ENCODE assay signal across 10 cellular contexts in genomic region chr22:37501610-37502341, GRCh38. TPM values are rescaled to one million over a fixed set of nuclear protein-coding genes. Genes with fewer than 3 reads are reported as not detected.
A peak's percentile ranks its signal among the peaks of the same experiment; 100 is the strongest.
DNase-seq lines count a peak whose midpoint lies in the region; ATAC-seq, FAIRE-seq and TF ChIP-seq lines count a peak whose summit lies in the region.
"Had no signal": no experiment of that assay in that cellular context is flagged by ENCODE, and none has a peak within 500 bp of the region (broad histone marks: within the 10 kb centered on the region; RNA-seq: fewer than 3 reads in every experiment).

No MANE protein-coding gene starts in this region.

- no peaks in the 10 kb centered on the region for H3K36me3 Mint-ChIP-seq in activated T-cell treated with anti-CD3 and anti-CD28 coated beads, Interleukin-2, amount 50 U/mL, for 24 hours (ENCODE audit: low read depth)

- H3K36me3 ChIP-seq in duodenal mucosa (ENCODE audit: control insufficient read depth in 1 of 2, insufficient read depth in 2 of 2, low read length in 2 of 2): peaks cover 20 to 48% of the 10 kb centered on the region in 2 donors
- H3K36me3 ChIP-seq in mucosa of rectum (ENCODE audit: control insufficient read depth in 2 of 2, insufficient read depth in 2 of 2, low read length in 2 of 2): peaks cover 14 to 21% of the 10 kb centered on the region in 2 donors

- H3K27me3 ChIP-seq in duodenal mucosa (ENCODE audit: control insufficient read depth in 1 of 2, insufficient read depth in 2 of 2, low read length in 2 of 2) (peaks cover 0 to 4% of the 10 kb centered on the region in 2 donors), mucosa of rectum (ENCODE audit: control insufficient read depth in 2 of 2, insufficient read depth in 2 of 2, low read length in 2 of 2) (no peaks in the 10 kb centered on the region)

- H3K4me3 ChIP-seq in duodenal mucosa (ENCODE audit: low read depth in 1 of 2, low read length in 2 of 2) (peak overlapping the region; percentile 43 to 48), mucosa of rectum (ENCODE audit: low read length in 2 of 2) (peak overlapping the region; percentile 62 to 63)

- H3K9ac ChIP-seq in duodenal mucosa (ENCODE audit: low read depth in 1 of 2, low read length in 2 of 2) (peak overlapping the region; percentile 70 to 75), mucosa of rectum (ENCODE audit: low read depth in 1 of 2, low read length in 2 of 2) (peak overlapping the region; percentile 84 to 88)

- no peaks in the 10 kb centered on the region for H3K9me3 Mint-ChIP-seq in activated T-cell treated with anti-CD3 and anti-CD28 coated beads, Interleukin-2, amount 50 U/mL, for 24 hours

- peaks cover 59 to 68% of the 10 kb centered on the region in 2 donors for H3K4me1 ChIP-seq in duodenal mucosa (ENCODE audit: control insufficient read depth in 1 of 2, insufficient read depth in 2 of 2, low read length in 2 of 2)
- H3K4me1 ChIP-seq in mucosa of rectum (ENCODE audit: control insufficient read depth in 2 of 2, insufficient read depth in 2 of 2, low read length in 2 of 2): peaks cover 57 to 62% of the 10 kb centered on the region in 2 donors

- DNase-seq in AG09319 (ENCODE audit: extremely low read depth, low read depth) (peak; percentile 49), NCI-H146 (lab: John Stamatoyannopoulos, UW) (peak; percentile 80), frontal cortex (ENCODE audit: low spot score in 2 of 2) (no peak)
- DNase-seq in activated T-cell treated with anti-CD3 and anti-CD28 coated beads, Interleukin-2, amount 50 U/mL, for 24 hours: no peak
- DNase-seq: T-helper 9 cell had no signal

- H3K27me3 Mint-ChIP-seq in activated T-cell treated with anti-CD3 and anti-CD28 coated beads, Interleukin-2, amount 50 U/mL, for 24 hours: no peaks in the 10 kb centered on the region

- peaks cover 17% of the 10 kb centered on the region for H3K4me1 Mint-ChIP-seq in activated T-cell treated with anti-CD3 and anti-CD28 coated beads, Interleukin-2, amount 50 U/mL, for 24 hours (ENCODE audit: low read depth)

- no peak for FAIRE-seq in frontal cortex (lab: Jason Lieb, UNC)
- FAIRE-seq: GM18507 had no signal

- ATAC-seq in GM21526 (IDR thresholded peaks at IDR 0.05; ENCODE audit: low FRiP score, unreplicated experiment) (no peak), HG03354 (IDR thresholded peaks at IDR 0.05; ENCODE audit: poor library complexity, severe bottlenecking, unreplicated experiment) (no peak)

- no peaks in the 10 kb centered on the region for H3K9me3 ChIP-seq in duodenal mucosa (ENCODE audit: control insufficient read depth in 1 of 2, low read length in 2 of 2)
- no peaks in the 10 kb centered on the region for H3K9me3 ChIP-seq in mucosa of rectum (ENCODE audit: control insufficient read depth in 2 of 2, low read length in 2 of 2)

- no peak overlapping the region for H3K4me3 Mint-ChIP-seq in activated T-cell treated with anti-CD3 and anti-CD28 coated beads, Interleukin-2, amount 50 U/mL, for 24 hours

- H3K27ac Mint-ChIP-seq in activated T-cell treated with anti-CD3 and anti-CD28 coated beads, Interleukin-2, amount 50 U/mL, for 24 hours: no peak overlapping the region

- no peak for TF ChIP-seq CTCF in AG09319 (IDR thresholded peaks at IDR 0.05; ENCODE audit: low read depth, low read length)

- H3K27ac ChIP-seq in duodenal mucosa (ENCODE audit: low read depth, low read length) (peak overlapping the region; percentile 98), mucosa of rectum (ENCODE audit: low read depth in 2 of 2, low read length in 2 of 2) (peak overlapping the region; percentile 100)

RNA-seq across cellular contexts. Expression of gene MFNG, which starts 15.6 kb away (rescaled TPM):
- 1.6 TPM for total RNA-seq in frontal cortex

RNA-seq across cellular contexts. Expression of gene CARD10, which starts 17.4 kb away (rescaled TPM):
- total RNA-seq in frontal cortex: 4.1 TPM

RNA-seq across cellular contexts. Expression of gene CDC42EP1, which starts 58.5 kb away (rescaled TPM):
- total RNA-seq in frontal cortex: 1.6 TPM

Comparison
In these comparisons a context has a peak if more than half of its experiments do, and no peak if none do; other contexts are left out.
1. DNase-seq: peak in AG09319 (single experiment) and NCI-H146 (single experiment); none in activated T-cell treated with anti-CD3 and anti-CD28 coated beads, Interleukin-2, amount 50 U/mL, for 24 hours (single experiment) and frontal cortex (0 of 2).